Comparison of ENCODE assay signal across 8 cellular contexts in the genomic region with DNA sequence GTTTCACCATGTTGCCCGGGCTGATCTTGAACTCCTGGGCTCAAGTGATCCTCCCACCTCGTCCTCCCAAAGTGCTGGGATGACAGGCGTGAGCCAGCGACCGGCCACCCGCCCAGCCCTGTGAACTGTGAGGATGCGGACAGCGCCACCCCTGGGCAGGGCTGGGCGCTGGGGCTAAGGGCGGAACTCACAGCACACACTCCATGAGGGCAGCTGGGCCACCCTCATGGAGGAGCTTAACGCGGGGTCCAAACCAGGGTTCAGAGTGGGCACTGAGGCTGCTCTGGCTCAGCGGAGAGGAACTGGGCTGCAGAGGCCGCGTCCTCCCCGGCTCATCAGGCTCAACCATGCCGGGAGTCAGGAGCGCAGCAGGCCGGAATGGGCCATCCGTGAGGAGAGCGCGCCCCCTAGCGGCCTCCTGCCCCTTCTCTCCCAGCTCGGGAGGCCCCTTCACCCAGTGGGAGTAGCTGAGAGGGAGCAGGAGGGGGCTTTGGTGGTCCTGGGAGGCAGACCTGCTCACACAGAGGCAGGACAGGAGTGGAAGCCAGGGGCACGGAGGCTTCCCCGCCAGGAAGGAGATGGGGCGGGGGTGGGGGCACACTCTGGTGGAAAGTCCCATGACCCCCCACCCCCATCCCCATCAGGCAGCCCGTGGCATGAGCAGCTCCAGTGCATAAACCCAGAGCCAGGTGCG. TPM values are rescaled to one million over a fixed set of nuclear protein-coding genes. Genes with fewer than 3 reads are reported as not detected.
DNase-seq lines count a peak whose midpoint lies in the region; ATAC-seq and TF ChIP-seq lines count a peak whose summit lies in the region.

No MANE protein-coding gene starts in this region.

- H3K4me1 Mint-ChIP-seq in activated CD8-positive, alpha-beta memory T cell treated with anti-CD3 and anti-CD28 coated beads, Interleukin-2, amount 10 ng/mL, durations not matched to agents 7 days and 5 days, result peaks cover 5% of the 10 kb centered on the region
- H3K4me1 Mint-ChIP-seq in endothelial cell (ENCODE audit: unreplicated experiment), result no peaks in the 10 kb centered on the region

- CTCF ChIA-PET in activated CD8-positive, alpha-beta memory T cell treated with anti-CD3 and anti-CD28 coated beads, Interleukin-2, amount 10 ng/mL, durations not matched to agents 7 days and 5 days (lab: Charles Lee), result interaction anchor here (0.6 to 3.2 kb wide), 35 partner anchors 7 to 789 kb away, joined by 3 to 51 read pairs (median 4); partner anchors contain the start of genes CORO7, HMOX2, PAM16 and TFAP4

- in situ Hi-C loops in Caki2 (cut with HindIII; ENCODE audit: low pct_unique_long_range_greater_than_20kb, low sequenced_read_pairs), result no loop called here

- DNase-seq in Caki2 (ENCODE audit: low read depth), result peak; percentile 79
- DNase-seq in HK-2 (ENCODE audit: unreplicated experiment), result peak; percentile 76
- DNase-seq in NOMO-1 treated with dmso at 0.1 percent for 144 hours (lab: John Stamatoyannopoulos, UW; ENCODE audit: unreplicated experiment), result peak; percentile 9
- DNase-seq in activated CD8-positive, alpha-beta memory T cell treated with anti-CD3 and anti-CD28 coated beads, Interleukin-2, amount 10 ng/mL, durations not matched to agents 7 days and 5 days, result peak; percentile 71
- peak; percentile 93 for DNase-seq in endothelial cell (ENCODE audit: low spot score)
- DNase-seq in mucosa of descending colon, result peak; percentile 80 to 89 (median 87)
- peak; percentile 37 for DNase-seq in stimulated activated CD8-positive, alpha-beta memory T cell treated with anti-CD3 and anti-CD28 coated beads, Interleukin-7, amount 100 ng/mL, for 24 hours (ENCODE audit: low read depth)

- no peaks in the 10 kb centered on the region for H3K36me3 ChIP-seq in mucosa of descending colon (ENCODE audit: low read depth)

- no peak overlapping the region for H3K4me3 Mint-ChIP-seq in activated CD8-positive, alpha-beta memory T cell treated with anti-CD3 and anti-CD28 coated beads, Interleukin-2, amount 10 ng/mL, durations not matched to agents 7 days and 5 days
- H3K4me3 Mint-ChIP-seq in endothelial cell (ENCODE audit: unreplicated experiment), result no peak overlapping the region

- no peaks in the 10 kb centered on the region for H3K9me3 Mint-ChIP-seq in activated CD8-positive, alpha-beta memory T cell treated with anti-CD3 and anti-CD28 coated beads, Interleukin-2, amount 10 ng/mL, durations not matched to agents 7 days and 5 days (ENCODE audit: low read depth)
- H3K9me3 Mint-ChIP-seq in endothelial cell (ENCODE audit: unreplicated experiment), result no peaks in the 10 kb centered on the region

- H3K27me3 Mint-ChIP-seq in activated CD8-positive, alpha-beta memory T cell treated with anti-CD3 and anti-CD28 coated beads, Interleukin-2, amount 10 ng/mL, durations not matched to agents 7 days and 5 days, result no peaks in the 10 kb centered on the region
- H3K27me3 Mint-ChIP-seq in endothelial cell (ENCODE audit: unreplicated experiment), result peaks cover 9% of the 10 kb centered on the region

- H3K27ac Mint-ChIP-seq in activated CD8-positive, alpha-beta memory T cell treated with anti-CD3 and anti-CD28 coated beads, Interleukin-2, amount 10 ng/mL, durations not matched to agents 7 days and 5 days, result no peak overlapping the region
- H3K27ac Mint-ChIP-seq in endothelial cell (ENCODE audit: unreplicated experiment), result no peak overlapping the region

- TF ChIP-seq CTCF in endothelial cell (IDR thresholded peaks at IDR 0.05; ENCODE audit: unreplicated experiment), result peak; percentile 88
- TF ChIP-seq CTCF in mucosa of descending colon (IDR thresholded peaks at IDR 0.05), result peak; percentile 80

- H3K4me1 ChIP-seq in mucosa of descending colon (ENCODE audit: low read depth), result no peaks in the 10 kb centered on the region

- peak; percentile 72 for ATAC-seq in activated CD8-positive, alpha-beta memory T cell treated with anti-CD3 and anti-CD28 coated beads, Interleukin-2, amount 10 ng/mL, durations not matched to agents 7 days and 5 days
- ATAC-seq in mucosa of descending colon, result peak; percentile 94
- no peak for ATAC-seq in HG03520 (IDR thresholded peaks at IDR 0.05; ENCODE audit: unreplicated experiment)

- intact Hi-C loops in mucosa of descending colon (cut with DNase I, micrococcal nuclease), result loop anchor here (5.0 kb wide), 1 partner anchor 45 kb away; no protein-coding TSS in a partner anchor

- no peaks in the 10 kb centered on the region for H3K9me3 ChIP-seq in mucosa of descending colon

- H3K36me3 Mint-ChIP-seq in activated CD8-positive, alpha-beta memory T cell treated with anti-CD3 and anti-CD28 coated beads, Interleukin-2, amount 10 ng/mL, durations not matched to agents 7 days and 5 days, result peaks cover 35% of the 10 kb centered on the region
- H3K36me3 Mint-ChIP-seq in endothelial cell (ENCODE audit: low read depth, unreplicated experiment), result peaks cover 25% of the 10 kb centered on the region

- H3K4me3 ChIP-seq in mucosa of descending colon, result no peak overlapping the region

RNA-seq across cellular contexts. Expression of gene CORO7, which starts 13.8 kb away (rescaled TPM):
- total RNA-seq in Caki2 (2014; rRNA removed; shearing (Covaris generic); ENCODE audit: low replicate concordance), result 31.7 and 44.7 TPM in 2 replicates
- total RNA-seq in activated CD8-positive, alpha-beta memory T cell treated with anti-CD3 and anti-CD28 coated beads, Interleukin-2, amount 10 ng/mL, durations not matched to agents 7 days and 5 days, result 100 to 1,000 TPM; 142 to 246 TPM
- total RNA-seq in endothelial cell (ENCODE audit: unreplicated experiment), result 103 TPM
- 10 to 100 TPM; 40.0 to 61.2 (median 49.1) TPM for total RNA-seq in mucosa of descending colon

RNA-seq across cellular contexts. Expression of gene DNAJA3, which starts 23.1 kb away (rescaled TPM):
- 106 and 136 TPM in 2 replicates for total RNA-seq in Caki2 (2014; rRNA removed; shearing (Covaris generic); ENCODE audit: low replicate concordance)
- total RNA-seq in activated CD8-positive, alpha-beta memory T cell treated with anti-CD3 and anti-CD28 coated beads, Interleukin-2, amount 10 ng/mL, durations not matched to agents 7 days and 5 days, result 10 to 100 TPM; 64.0 to 68.7 TPM
- total RNA-seq in endothelial cell (ENCODE audit: unreplicated experiment), result 32.0 TPM
- total RNA-seq in mucosa of descending colon, result 10 to 100 TPM; 47.0 to 58.3 (median 54.8) TPM

RNA-seq across cellular contexts. Expression of gene VASN, which starts 30.9 kb away (rescaled TPM):
- 4.3 and 5.5 TPM in 2 replicates for total RNA-seq in Caki2 (2014; rRNA removed; shearing (Covaris generic); ENCODE audit: low replicate concordance)
- total RNA-seq in activated CD8-positive, alpha-beta memory T cell treated with anti-CD3 and anti-CD28 coated beads, Interleukin-2, amount 10 ng/mL, durations not matched to agents 7 days and 5 days, result not detected
- total RNA-seq in endothelial cell (ENCODE audit: unreplicated experiment), result 0.67 TPM
- 1 to 10 TPM in 2 of 3 donors, under 1 TPM in 1; 0.93 to 8.4 (median 5.1) TPM for total RNA-seq in mucosa of descending colon

RNA-seq across cellular contexts. Expression of gene PAM16, which starts 51.5 kb away (rescaled TPM):
- 58.8 and 80.7 TPM in 2 replicates for total RNA-seq in Caki2 (2014; rRNA removed; shearing (Covaris generic); ENCODE audit: low replicate concordance)
- total RNA-seq in activated CD8-positive, alpha-beta memory T cell treated with anti-CD3 and anti-CD28 coated beads, Interleukin-2, amount 10 ng/mL, durations not matched to agents 7 days and 5 days, result 10 to 100 TPM; 47.5 to 49.4 TPM
- 29.5 TPM for total RNA-seq in endothelial cell (ENCODE audit: unreplicated experiment)
- total RNA-seq in mucosa of descending colon, result 10 to 100 TPM; 31.9 to 35.8 (median 32.6) TPM

Comparison
In these comparisons a context has a peak if more than half of its experiments do, and no peak if none do; other contexts are left out.
1. DNase-seq: peak in every context shown above with its lines; median percentile 93 in endothelial cell; 87 in mucosa of descending colon; 79 in Caki2; 76 in HK-2; 71 in activated CD8-positive, alpha-beta memory T cell treated with anti-CD3 and anti-CD28 coated beads, Interleukin-2, amount 10 ng/mL, durations not matched to agents 7 days and 5 days; 37 in stimulated activated CD8-positive, alpha-beta memory T cell treated with anti-CD3 and anti-CD28 coated beads, Interleukin-7, amount 100 ng/mL, for 24 hours; 9 in NOMO-1 treated with dmso at 0.1 percent for 144 hours.